In the genomic region with DNA sequence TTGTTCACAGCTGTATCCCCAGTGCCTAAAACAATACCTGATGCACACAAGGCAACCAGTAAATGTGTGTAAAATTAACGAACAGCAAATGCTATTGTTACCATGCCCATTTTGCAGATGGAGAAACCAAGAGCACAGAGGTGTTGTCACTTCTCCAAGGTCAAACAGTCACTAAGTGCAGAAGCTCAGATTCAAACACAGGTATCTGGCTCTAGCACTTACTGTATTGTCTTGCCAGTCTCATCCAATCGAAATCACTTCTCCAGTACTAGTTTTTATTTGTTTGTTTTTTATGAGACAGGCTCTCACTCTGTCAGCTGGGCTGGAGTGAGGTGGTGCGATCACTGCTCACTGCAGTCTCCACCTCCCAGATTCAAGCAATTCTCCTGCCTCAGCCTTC, we compare ENCODE assay signal across 20 cellular contexts. TPM values are rescaled to one million over a fixed set of nuclear protein-coding genes. Genes with fewer than 3 reads are reported as not detected.
A peak's percentile ranks its signal among the peaks of the same experiment; 100 is the strongest.
DNase-seq lines count a peak whose midpoint lies in the region; ATAC-seq, FAIRE-seq and TF ChIP-seq lines count a peak whose summit lies in the region.
"Had no signal": no experiment of that assay in that cellular context is flagged by ENCODE, and none has a peak within 500 bp of the region (broad histone marks: within the 10 kb centered on the region; RNA-seq: fewer than 3 reads in every experiment).

No MANE protein-coding gene starts in this region.

- peaks cover 10% of the 10 kb centered on the region for H3F3A ChIP-seq in neural progenitor cell (ENCODE audit: low read depth)

- TF ChIP-seq CTCF in A549 (IDR thresholded peaks at IDR 0.05) (no peak), LNCaP clone FGC (IDR thresholded peaks at IDR 0.05; ENCODE audit: control insufficient read depth, extremely low read depth, insufficient read depth) (no peak), neural progenitor cell (IDR thresholded peaks at IDR 0.05) (no peak)

- H3K27me3 ChIP-seq in neural progenitor cell: no peaks in the 10 kb centered on the region

- H3K27me3 Mint-ChIP-seq in dendritic cell treated with granulocyte-macrophage colony-stimulating factor and Interleukin-4, amounts not matched to agents 40 ng/mL and 50 ng/mL, for 4 days: no peaks in the 10 kb centered on the region
- H3K27me3 Mint-ChIP-seq in neural progenitor cell (ENCODE audit: insufficient read depth, low read depth): no peaks in the 10 kb centered on the region

- ATAC-seq in A549: no peak
- no peak for ATAC-seq in HG02798 (IDR thresholded peaks at IDR 0.05; ENCODE audit: poor library complexity, unreplicated experiment)
- ATAC-seq: SK-N-SH treated with all-trans-retinoic acid at 6 μM for 48 hours had no signal

- intact Hi-C loops in dendritic cell treated with granulocyte-macrophage colony-stimulating factor and Interleukin-4, amounts not matched to agents 40 ng/mL and 50 ng/mL, for 4 days (cut with micrococcal nuclease): loop anchor here (10.0 kb wide), 1 partner anchor 83 kb away; a partner anchor contains a TSS

- CTCF ChIA-PET in A549 (lab: Yijun Ruan, JAX): interaction anchor here (0.9 to 1.4 kb wide), 2 partner anchors 9 to 11 kb away, joined by 3 read pairs; no protein-coding TSS in a partner anchor

- POLR2A ChIA-PET in A549 (lab: Yijun Ruan, JAX): no interaction called here

- H3K4me2 ChIP-seq in A549: no peak overlapping the region
- H3K4me2 ChIP-seq in neural progenitor cell: no peak overlapping the region

- no peak overlapping the region for H2AFZ ChIP-seq in neural progenitor cell (replicated peaks)

- H3K27ac ChIP-seq in A549 (no peak overlapping the region), neural progenitor cell (no peak overlapping the region)
- H3K27ac ChIP-seq: HL-60, RWPE1 had no signal

- peak overlapping the region; percentile 93 for H3K27ac Mint-ChIP-seq in dendritic cell treated with granulocyte-macrophage colony-stimulating factor and Interleukin-4, amounts not matched to agents 40 ng/mL and 50 ng/mL, for 4 days
- H3K27ac Mint-ChIP-seq in neural progenitor cell: peak overlapping the region; percentile 90

- TF ChIP-seq EP300 in A549 (IDR thresholded peaks at IDR 0.05): no peak

- peaks cover 91% of the 10 kb centered on the region for H3K4me1 Mint-ChIP-seq in dendritic cell treated with granulocyte-macrophage colony-stimulating factor and Interleukin-4, amounts not matched to agents 40 ng/mL and 50 ng/mL, for 4 days (ENCODE audit: low read depth)
- H3K4me1 Mint-ChIP-seq in neural progenitor cell: peaks cover 28% of the 10 kb centered on the region

- no peak for FAIRE-seq in A549 (lab: Jason Lieb, UNC)
- FAIRE-seq: D721Med had no signal

- TF ChIP-seq POLR2A in A549 (IDR thresholded peaks at IDR 0.05; ENCODE audit: low read length): no peak

- H3K9me3 ChIP-seq in A549 (no peaks in the 10 kb centered on the region), neural progenitor cell (ENCODE audit: low read depth) (no peaks in the 10 kb centered on the region)

- no peak overlapping the region for H3K9ac ChIP-seq in neural progenitor cell

- H3K4me1 ChIP-seq in A549 (peaks cover 16% of the 10 kb centered on the region), neural progenitor cell (peaks cover 11% of the 10 kb centered on the region)

- no peaks in the 10 kb centered on the region for H3K36me3 ChIP-seq in neural progenitor cell

- H3K4me3 ChIP-seq in A549 (no peak overlapping the region), LNCaP clone FGC (ENCODE audit: low read depth, low read length) (no peak overlapping the region), neural progenitor cell (no peak overlapping the region)

- WGBS in A549 (ENCODE audit: missing lambda C conversion rate): 74% methylated on average over 3 of the region's 3 CpGs

- TF ChIP-seq RAD21 in A549 (conservative IDR thresholded peaks at IDR 0.05 in 1 of 2, IDR thresholded peaks at IDR 0.05 in 1 of 2): no peak

- peaks cover 9% of the 10 kb centered on the region for H4K20me1 ChIP-seq in neural progenitor cell (ENCODE audit: low read depth)

- peaks cover 29% of the 10 kb centered on the region for H3K36me3 Mint-ChIP-seq in dendritic cell treated with granulocyte-macrophage colony-stimulating factor and Interleukin-4, amounts not matched to agents 40 ng/mL and 50 ng/mL, for 4 days (ENCODE audit: low read depth)
- H3K36me3 Mint-ChIP-seq in neural progenitor cell: no peaks in the 10 kb centered on the region

- H3K4me3 Mint-ChIP-seq in dendritic cell treated with granulocyte-macrophage colony-stimulating factor and Interleukin-4, amounts not matched to agents 40 ng/mL and 50 ng/mL, for 4 days: no peak overlapping the region
- no peak overlapping the region for H3K4me3 Mint-ChIP-seq in neural progenitor cell

- DNase-seq in A549 (ENCODE audit: low read depth in 1 of 2, low spot score in 1 of 2): no peak
- DNase-seq in LNCaP clone FGC (ENCODE audit: low read depth): peak; percentile 72
- DNase-seq in neural progenitor cell (ENCODE audit: low spot score): no peak
- no peak for DNase-seq in effector CD8-positive, alpha-beta T cell (lab: John Stamatoyannopoulos, UW)
- no peak for DNase-seq in NCI-H2029 treated with DMSO at 0.1 percent for 48 hours (lab: John Stamatoyannopoulos, UW)
- DNase-seq: C1 segment of cervical spinal cord, H7, NCI-H1105 treated with DMSO at 0.1 percent for 48 hours, NCI-H1694, NCI-H510A treated with DMSO at 0.1 percent for 48 hours, NCI-H774, SIG-M5 had no signal

- H3K9me3 Mint-ChIP-seq in dendritic cell treated with granulocyte-macrophage colony-stimulating factor and Interleukin-4, amounts not matched to agents 40 ng/mL and 50 ng/mL, for 4 days: no peaks in the 10 kb centered on the region
- H3K9me3 Mint-ChIP-seq in neural progenitor cell: no peaks in the 10 kb centered on the region

- no peaks in the 10 kb centered on the region for H3K79me2 ChIP-seq in neural progenitor cell (ENCODE audit: low read depth)

TF ChIP-seq in A549, 52 proteins besides CTCF, POLR2A, EP300 and RAD21:
- no peak for TF ChIP-seq CEBPB (IDR thresholded peaks at IDR 0.05)
- 0 out of 2 replicates have a peak, but pooled peaks have one; percentile 45 for TF ChIP-seq ESRRA (IDR thresholded peaks at IDR 0.05; ENCODE audit: borderline replicate concordance, low read length)
- no peak for TF ChIP-seq ZNF302 (CRISPR knock-in tag; IDR thresholded peaks at IDR 0.05)
- no peak for TF ChIP-seq CBX2 (IDR thresholded peaks at IDR 0.05; ENCODE audit: borderline replicate concordance, low read depth)
TF ChIP-seq in A549: peak in this region for 1.

RNA-seq across cellular contexts. Expression of a gene that starts 13.7 kb away (rescaled TPM):
- polyA plus RNA-seq in A549 (2011; rRNA removed): 290 and 350 TPM in 2 replicates
- polyA plus RNA-seq in A549 (2012; cell fraction: cytosol; rRNA removed): 322 and 419 TPM in 2 replicates
- polyA plus RNA-seq in A549 (2012; cell fraction: nucleus; rRNA removed): 632 and 811 TPM in 2 replicates
- 215 to 283 TPM (median 265 TPM) in 3 replicates for polyA plus RNA-seq in A549 (2017; fragmentation: RNase III; extraction: RNeasy Plus Mini Kit Qiagen cat#74134 plus additional on column Dnase treatment)
- 244 and 264 TPM in 2 replicates for polyA minus RNA-seq in A549 (2011; rRNA and poly(A)+ RNA removed)
- 116 and 289 TPM in 2 replicates for total RNA-seq in neural progenitor cell (ENCODE audit: low replicate concordance)

RNA-seq across cellular contexts. Expression of a gene that starts 14.0 kb away (rescaled TPM):
- 32.8 and 39.8 TPM in 2 replicates for polyA plus RNA-seq in A549 (2011; rRNA removed)
- polyA plus RNA-seq in A549 (2012; cell fraction: cytosol; rRNA removed): 46.5 and 51.8 TPM in 2 replicates
- 39.7 and 43.7 TPM in 2 replicates for polyA plus RNA-seq in A549 (2012; cell fraction: nucleus; rRNA removed)
- polyA plus RNA-seq in A549 (2017; fragmentation: RNase III; extraction: RNeasy Plus Mini Kit Qiagen cat#74134 plus additional on column Dnase treatment): 22.1 to 25.7 TPM (median 25.2 TPM) in 3 replicates
- 57.7 and 65.9 TPM in 2 replicates for polyA minus RNA-seq in A549 (2011; rRNA and poly(A)+ RNA removed)
- 10.6 and 13.1 TPM in 2 replicates for total RNA-seq in neural progenitor cell (ENCODE audit: low replicate concordance)

RNA-seq across cellular contexts. Expression of a gene that starts 27.8 kb away (rescaled TPM):
- polyA plus RNA-seq in A549 (2011; rRNA removed): 0.18 and 0.19 TPM in 2 replicates
- 0.34 and 0.51 TPM in 2 replicates for polyA plus RNA-seq in A549 (2012; cell fraction: cytosol; rRNA removed)
- polyA plus RNA-seq in A549 (2012; cell fraction: nucleus; rRNA removed): 1.1 TPM in 2 replicates
- 0.20 to 0.25 TPM (median 0.24 TPM) in 3 replicates for polyA plus RNA-seq in A549 (2017; fragmentation: RNase III; extraction: RNeasy Plus Mini Kit Qiagen cat#74134 plus additional on column Dnase treatment)
- 0.19 and 0.37 TPM in 2 replicates for polyA minus RNA-seq in A549 (2011; rRNA and poly(A)+ RNA removed)
- 0.34 TPM in 1 of 2 replicates, not detected in the other for total RNA-seq in neural progenitor cell (ENCODE audit: low replicate concordance)
- total RNA-seq: HT1080, LHCN-M2 had no signal

RNA-seq across cellular contexts. Expression of a gene that starts 51.0 kb away (rescaled TPM):
- polyA plus RNA-seq in A549 (2011; rRNA removed) (1.5 and 1.6 TPM in 2 replicates), A549 (2017; fragmentation: RNase III; extraction: RNeasy Plus Mini Kit Qiagen cat#74134 plus additional on column Dnase treatment) (1.3 to 1.8 TPM (median 1.8 TPM) in 3 replicates)
- 0.91 and 1.1 TPM in 2 replicates for polyA plus RNA-seq in A549 (2012; cell fraction: cytosol; rRNA removed)
- 1.7 and 1.8 TPM in 2 replicates for polyA plus RNA-seq in A549 (2012; cell fraction: nucleus; rRNA removed)
- 0.87 and 1.1 TPM in 2 replicates for polyA minus RNA-seq in A549 (2011; rRNA and poly(A)+ RNA removed)
- total RNA-seq in neural progenitor cell (ENCODE audit: low replicate concordance): 1.4 and 4.7 TPM in 2 replicates
- total RNA-seq: HT1080 had no signal
